ENCODE assay signal across 9 cellular contexts in genomic region chr3:11624161-11624560, GRCh38.
A peak's percentile ranks its signal among the peaks of the same experiment; 100 is the strongest.
DNase-seq lines count a peak whose midpoint lies in the region; ATAC-seq and TF ChIP-seq lines count a peak whose summit lies in the region.
"Had no signal": no experiment of that assay in that cellular context is flagged by ENCODE, and none has a peak within 500 bp of the region (broad histone marks: within the 10 kb centered on the region; RNA-seq: fewer than 3 reads in every experiment).

No MANE protein-coding gene starts in this region.

- peaks cover 42% of the 10 kb centered on the region for H3K9me3 Mint-ChIP-seq in nephron progenitor cell

- peaks cover 76% of the 10 kb centered on the region for H3K36me3 Mint-ChIP-seq in nephron progenitor cell (ENCODE audit: low read depth)

- TF ChIP-seq CTCF in nephron progenitor cell (IDR thresholded peaks at IDR 0.05), result no peak

- no peaks in the 10 kb centered on the region for H3K27me3 Mint-ChIP-seq in nephron progenitor cell (ENCODE audit: low read depth, poor library complexity)

- DNase-seq in activated CD4-positive, alpha-beta T cell treated with anti-CD3 and anti-CD28 coated beads for 48 hours, result peak; percentile 86
- peak; percentile 70 for DNase-seq in central memory CD4-positive, alpha-beta T cell
- DNase-seq in stimulated activated CD4-positive, alpha-beta T cell treated with anti-CD3 and anti-CD28 coated beads, Interleukin-2, amount 100 ng/mL, for 4 hours (ENCODE audit: low read depth), result peak; percentile 60
- DNase-seq in DMS79 (lab: John Stamatoyannopoulos, UW) (no peak), nephron progenitor cell (no peak), SW480 (ENCODE audit: low spot score) (no peak)
- DNase-seq: Peyer's patch had no signal

- H3K4me1 Mint-ChIP-seq in nephron progenitor cell, result peaks cover 64% of the 10 kb centered on the region

- H3K27ac Mint-ChIP-seq in nephron progenitor cell, result no peak overlapping the region

- peak; percentile 51 for ATAC-seq in GM18867 (IDR thresholded peaks at IDR 0.05; ENCODE audit: unreplicated experiment)
- ATAC-seq in HG03025 (IDR thresholded peaks at IDR 0.05; ENCODE audit: low FRiP score, unreplicated experiment), result no peak

- H3K4me3 Mint-ChIP-seq in nephron progenitor cell, result no peak overlapping the region

Comparison
In these comparisons a context has a peak if more than half of its experiments do, and no peak if none do; other contexts are left out.
1. DNase-seq: peak in activated CD4-positive, alpha-beta T cell treated with anti-CD3 and anti-CD28 coated beads for 48 hours (single experiment), central memory CD4-positive, alpha-beta T cell (single experiment) and stimulated activated CD4-positive, alpha-beta T cell treated with anti-CD3 and anti-CD28 coated beads, Interleukin-2, amount 100 ng/mL, for 4 hours (single experiment); none in DMS79 (single experiment), nephron progenitor cell (single experiment) and SW480 (single experiment).